Comparison of ENCODE assay signal across 10 cellular contexts in genomic region chr17:9238340-9239259, GRCh38.
A peak's percentile ranks its signal among the peaks of the same experiment; 100 is the strongest.
DNase-seq lines count a peak whose midpoint lies in the region; TF ChIP-seq lines count a peak whose summit lies in the region.
"Had no signal": no experiment of that assay in that cellular context is flagged by ENCODE, and none has a peak within 500 bp of the region (broad histone marks: within the 10 kb centered on the region; RNA-seq: fewer than 3 reads in every experiment).

No MANE protein-coding gene starts in this region.

- no peak for TF ChIP-seq EP300 in transverse colon (IDR thresholded peaks at IDR 0.05; ENCODE audit: low read depth)

- peak overlapping the region in 1 of 2 donors; percentile 53 for H3K4me3 ChIP-seq in muscle layer of duodenum (ENCODE audit: low read depth in 1 of 2, low read length in 2 of 2)
- H3K4me3 ChIP-seq in transverse colon, result no peak overlapping the region

- H3K36me3 ChIP-seq in muscle layer of duodenum (ENCODE audit: control insufficient read depth in 1 of 2, insufficient read depth in 2 of 2, low read length in 2 of 2) (peaks cover 0 to 3% of the 10 kb centered on the region in 2 donors), transverse colon (no peaks in the 10 kb centered on the region)

- H3K4me1 Mint-ChIP-seq in activated naive CD4-positive, alpha-beta T cell treated with anti-CD3 and anti-CD28 coated beads for 36 hours (ENCODE audit: low read depth), result peaks cover 10% of the 10 kb centered on the region
- H3K4me1 Mint-ChIP-seq in brain, result peaks cover 48% of the 10 kb centered on the region

- H3K27ac ChIP-seq in muscle layer of duodenum (ENCODE audit: low read length) (peak overlapping the region; percentile 72), transverse colon (peak overlapping the region; percentile 65 to 95 (median 76))

- no peak for TF ChIP-seq CTCF in brain (conservative IDR thresholded peaks at IDR 0.05)
- no peak for TF ChIP-seq CTCF in transverse colon (IDR thresholded peaks at IDR 0.05)

- H3K27me3 Mint-ChIP-seq in activated naive CD4-positive, alpha-beta T cell treated with anti-CD3 and anti-CD28 coated beads for 36 hours (ENCODE audit: low read depth), result no peaks in the 10 kb centered on the region
- no peaks in the 10 kb centered on the region for H3K27me3 Mint-ChIP-seq in brain

- intact Hi-C loops in activated naive CD4-positive, alpha-beta T cell treated with anti-CD3 and anti-CD28 coated beads for 36 hours (cut with micrococcal nuclease), result no loop called here
- intact Hi-C loops in transverse colon (cut with DNase I; ENCODE audit: low total_unique reads), result no loop called here

- H3K4me3 Mint-ChIP-seq in activated naive CD4-positive, alpha-beta T cell treated with anti-CD3 and anti-CD28 coated beads for 36 hours, result peak overlapping the region; percentile 74
- peak overlapping the region in 2 of 5 experiments; percentile 55 to 74 for H3K4me3 Mint-ChIP-seq in brain

- no peak for TF ChIP-seq POLR2A in transverse colon (IDR thresholded peaks at IDR 0.05)

- in situ Hi-C loops in transverse colon (cut with MboI; ENCODE audit: low pct_ligation_motif_present in 1 of 4, low pct_unique_long_range_greater_than_20kb in 1 of 4, low sequenced_read_pairs in 3 of 4), result no loop called here

- no peaks in the 10 kb centered on the region for H3K36me3 Mint-ChIP-seq in activated naive CD4-positive, alpha-beta T cell treated with anti-CD3 and anti-CD28 coated beads for 36 hours (ENCODE audit: low read depth)
- H3K36me3 Mint-ChIP-seq in brain, result peaks cover 4% of the 10 kb centered on the region

- H3K9me3 Mint-ChIP-seq in activated naive CD4-positive, alpha-beta T cell treated with anti-CD3 and anti-CD28 coated beads for 36 hours, result no peaks in the 10 kb centered on the region
- peaks cover 0 to 2% (median 0%) of the 10 kb centered on the region in 5 experiments for H3K9me3 Mint-ChIP-seq in brain

- 89 to 100% methylated on average over 3 to 13 of the region's 13 CpGs for WGBS in transverse colon (ENCODE audit: low coverage in 1 of 2), 2 donors

- no peaks in the 10 kb centered on the region for H3K9me3 ChIP-seq in muscle layer of duodenum (ENCODE audit: control insufficient read depth in 1 of 2, low read length in 2 of 2)
- H3K9me3 ChIP-seq in transverse colon, result no peaks in the 10 kb centered on the region

- H3K27me3 ChIP-seq in muscle layer of duodenum (ENCODE audit: low read depth, low read length) (no peaks in the 10 kb centered on the region), transverse colon (no peaks in the 10 kb centered on the region)

- no peak for DNase-seq in activated naive CD4-positive, alpha-beta T cell treated with anti-CD3 and anti-CD28 coated beads for 36 hours
- DNase-seq in activated naive CD4-positive, alpha-beta T cell treated with anti-CD3 and anti-CD28 coated beads, Interleukin-2, amount 50 U/mL, for 16 hours, result no peak
- DNase-seq in transverse colon (no peak), SIG-M5 (lab: John Stamatoyannopoulos, UW) (no peak), Ammon's horn (ENCODE audit: low spot score) (no peak)
- no peak for DNase-seq in activated CD4-positive, CD25-positive, alpha-beta regulatory T cell (lab: John Stamatoyannopoulos, UW)
- DNase-seq: NCI-H1930, RPMI8226 had no signal

- H3K4me1 ChIP-seq in muscle layer of duodenum (ENCODE audit: control insufficient read depth in 1 of 2, insufficient read depth in 2 of 2, low read length in 2 of 2) (peaks cover 11 to 41% of the 10 kb centered on the region in 2 donors), transverse colon (peaks cover 10 to 33% (median 27%) of the 10 kb centered on the region in 4 donors)

- CTCF ChIA-PET in activated naive CD4-positive, alpha-beta T cell treated with anti-CD3 and anti-CD28 coated beads for 36 hours (lab: Charles Lee), result no interaction called here

- H3K27ac Mint-ChIP-seq in activated naive CD4-positive, alpha-beta T cell treated with anti-CD3 and anti-CD28 coated beads for 36 hours, result no peak overlapping the region
- H3K27ac Mint-ChIP-seq in brain, result peak overlapping the region in 3 of 5 experiments; percentile 44 to 90 (median 90)
